ENCODE assay signal across 19 cellular contexts in the genomic region with DNA sequence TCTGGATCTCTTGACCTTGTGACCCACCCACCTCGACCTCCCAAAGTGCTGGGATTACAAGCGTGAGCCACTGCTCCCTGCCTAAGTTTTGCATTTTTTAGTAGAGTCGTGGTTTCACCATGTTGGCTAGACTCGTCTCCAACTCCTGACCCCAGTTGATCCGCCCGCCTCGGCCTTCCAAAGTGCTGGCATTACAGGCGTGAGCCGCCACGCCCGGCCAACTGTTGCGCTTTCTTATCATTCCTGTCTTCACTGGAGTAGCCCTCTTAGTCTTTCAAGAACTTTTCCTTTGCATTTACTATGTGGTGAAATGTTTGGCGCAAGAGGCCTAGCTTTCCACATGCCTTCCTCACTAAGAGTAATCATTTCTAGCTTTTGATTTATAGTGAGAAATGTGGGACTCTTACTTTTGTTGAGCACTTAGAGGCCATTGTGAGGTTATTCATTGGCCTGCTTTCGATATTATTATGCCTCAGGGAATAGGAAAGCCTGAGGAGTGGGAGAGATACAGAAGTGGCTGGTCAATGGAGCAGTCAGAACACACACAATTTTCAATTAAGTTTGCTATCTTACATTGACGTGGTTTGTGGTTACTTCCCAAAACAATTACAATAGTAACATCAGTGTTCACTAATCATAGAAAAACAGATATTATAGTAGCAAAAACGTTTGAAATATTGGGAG.
DNase-seq lines count a peak whose midpoint lies in the region; ATAC-seq and TF ChIP-seq lines count a peak whose summit lies in the region.
"Had no signal": no experiment of that assay in that cellular context is flagged by ENCODE, and none has a peak within 500 bp of the region (broad histone marks: within the 10 kb centered on the region; RNA-seq: fewer than 3 reads in every experiment).

No MANE protein-coding gene starts in this region.

- H3K4me3 ChIP-seq in SK-N-MC (no peak overlapping the region), fibroblast of villous mesenchyme (ENCODE audit: low read depth, low read length) (no peak overlapping the region)
- H3K4me3 ChIP-seq: Peyer's patch had no signal

- DNase-seq in activated T-cell treated with anti-CD3 and anti-CD28 coated beads, Interleukin-2, amount 50 U/mL, for 72 hours = no peak
- no peak for DNase-seq in activated T-cell treated with anti-CD3 and anti-CD28 coated beads, Interleukin-2, amount 50 U/mL, for 1 hour
- DNase-seq in SK-N-MC (ENCODE audit: low read depth, low spot score) = no peak
- DNase-seq in fibroblast of villous mesenchyme (ENCODE audit: low read depth) = peak; percentile 8
- DNase-seq in activated CD4-positive, alpha-beta T cell treated with anti-CD3 and anti-CD28 coated beads, Interleukin-2, amount 10 ng/mL, durations not matched to agents 7 days and 5 days = no peak
- DNase-seq in nucleus accumbens (lab: John Stamatoyannopoulos, UW) = no peak
- DNase-seq: 8988T; AML-193; C1 segment of cervical spinal cord; Calu3; CD8-positive, alpha-beta T cell; KG1; MV-4-11; NCI-H1105 treated with DMSO at 0.1 percent for 48 hours; NCI-H2029 treated with DMSO at 0.1 percent for 48 hours; NCI-H345; NCI-H524; Peyer's patch had no signal

- ATAC-seq in activated T-cell treated with anti-CD3 and anti-CD28 coated beads, Interleukin-2, amount 50 U/mL, for 72 hours (replicated peaks in 1 of 2) = no peak
- no peak for ATAC-seq in HG03469 (IDR thresholded peaks at IDR 0.05; ENCODE audit: unreplicated experiment)
- ATAC-seq: CD8-positive, alpha-beta T cell had no signal

- H3K27me3 Mint-ChIP-seq in activated T-cell treated with anti-CD3 and anti-CD28 coated beads, Interleukin-2, amount 50 U/mL, for 72 hours (ENCODE audit: low read depth) = no peaks in the 10 kb centered on the region
- no peaks in the 10 kb centered on the region for H3K27me3 Mint-ChIP-seq in activated CD4-positive, alpha-beta T cell treated with anti-CD3 and anti-CD28 coated beads, Interleukin-2, amount 10 ng/mL, durations not matched to agents 7 days and 5 days

- no peak overlapping the region for H3K9ac ChIP-seq in SK-N-MC (ENCODE audit: insufficient read length)

- no peaks in the 10 kb centered on the region for H3K36me3 Mint-ChIP-seq in activated T-cell treated with anti-CD3 and anti-CD28 coated beads, Interleukin-2, amount 50 U/mL, for 72 hours (ENCODE audit: insufficient read depth in 2 of 2)
- no peaks in the 10 kb centered on the region for H3K36me3 Mint-ChIP-seq in activated CD4-positive, alpha-beta T cell treated with anti-CD3 and anti-CD28 coated beads, Interleukin-2, amount 10 ng/mL, durations not matched to agents 7 days and 5 days (ENCODE audit: low read depth)

- TF ChIP-seq CTCF in fibroblast of villous mesenchyme (IDR thresholded peaks at IDR 0.05; ENCODE audit: insufficient read depth, low read depth, low read length) = no peak

- CTCF ChIA-PET in activated CD4-positive, alpha-beta T cell treated with anti-CD3 and anti-CD28 coated beads, Interleukin-2, amount 10 ng/mL, durations not matched to agents 7 days and 5 days (lab: Charles Lee) = no interaction called here

- H3K4me1 Mint-ChIP-seq in activated T-cell treated with anti-CD3 and anti-CD28 coated beads, Interleukin-2, amount 50 U/mL, for 72 hours (ENCODE audit: low read depth) = no peaks in the 10 kb centered on the region
- no peaks in the 10 kb centered on the region for H3K4me1 Mint-ChIP-seq in activated CD4-positive, alpha-beta T cell treated with anti-CD3 and anti-CD28 coated beads, Interleukin-2, amount 10 ng/mL, durations not matched to agents 7 days and 5 days

- peak overlapping the region; percentile 40 for H3K27ac Mint-ChIP-seq in activated T-cell treated with anti-CD3 and anti-CD28 coated beads, Interleukin-2, amount 50 U/mL, for 72 hours
- H3K27ac Mint-ChIP-seq in activated CD4-positive, alpha-beta T cell treated with anti-CD3 and anti-CD28 coated beads, Interleukin-2, amount 10 ng/mL, durations not matched to agents 7 days and 5 days = no peak overlapping the region
- H3K27ac Mint-ChIP-seq: CD8-positive, alpha-beta T cell had no signal

- POLR2A ChIA-PET in activated CD4-positive, alpha-beta T cell treated with anti-CD3 and anti-CD28 coated beads, Interleukin-2, amount 10 ng/mL, durations not matched to agents 7 days and 5 days (lab: Charles Lee) = no interaction called here

- H3K9me3 ChIP-seq in SK-N-MC (ENCODE audit: low read depth, low read length) = no peaks in the 10 kb centered on the region
- H3K9me3 ChIP-seq: Peyer's patch had no signal

- H3K4me3 Mint-ChIP-seq in activated T-cell treated with anti-CD3 and anti-CD28 coated beads, Interleukin-2, amount 50 U/mL, for 72 hours = no peak overlapping the region
- H3K4me3 Mint-ChIP-seq in activated CD4-positive, alpha-beta T cell treated with anti-CD3 and anti-CD28 coated beads, Interleukin-2, amount 10 ng/mL, durations not matched to agents 7 days and 5 days = no peak overlapping the region
- H3K4me3 Mint-ChIP-seq: CD8-positive, alpha-beta T cell had no signal

- H3K36me3 ChIP-seq in SK-N-MC (ENCODE audit: insufficient read depth, low read length) = peaks cover 55% of the 10 kb centered on the region

- H3K27ac ChIP-seq in SK-N-MC = peak overlapping the region; percentile 7; the same call in 1 of the 2 replicates
- H3K27ac ChIP-seq: Peyer's patch had no signal

- H3K9me3 Mint-ChIP-seq in activated T-cell treated with anti-CD3 and anti-CD28 coated beads, Interleukin-2, amount 50 U/mL, for 72 hours = no peaks in the 10 kb centered on the region
- no peaks in the 10 kb centered on the region for H3K9me3 Mint-ChIP-seq in activated CD4-positive, alpha-beta T cell treated with anti-CD3 and anti-CD28 coated beads, Interleukin-2, amount 10 ng/mL, durations not matched to agents 7 days and 5 days
- H3K9me3 Mint-ChIP-seq: CD8-positive, alpha-beta T cell had no signal
